22 cellular contexts compared by ENCODE assay signal in the genomic region with DNA sequence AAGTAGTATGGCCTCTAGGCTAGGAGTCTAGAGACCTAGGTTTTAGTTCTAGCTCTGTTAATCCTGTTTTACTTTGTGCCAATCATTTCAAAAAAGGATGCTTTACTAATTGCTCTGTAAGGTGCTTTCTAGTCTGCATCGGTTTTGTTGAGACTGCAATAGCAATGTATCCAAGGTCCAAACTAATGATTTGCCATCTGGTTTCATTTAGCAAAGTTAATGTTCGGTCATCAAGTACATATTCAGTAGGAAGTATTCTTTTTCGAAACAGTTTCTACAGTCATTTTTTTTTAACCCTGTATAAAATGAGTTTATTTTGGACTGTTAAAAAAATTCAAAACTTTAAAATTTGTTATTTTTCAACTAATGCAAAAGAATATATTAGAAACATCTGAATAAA.
"Had no signal": no experiment of that assay in that cellular context is flagged by ENCODE, and none has a peak within 500 bp of the region (broad histone marks: within the 10 kb centered on the region; RNA-seq: fewer than 3 reads in every experiment).

No MANE protein-coding gene starts in this region.

- H3K4me3 Mint-ChIP-seq: type B pancreatic cell had no signal

- DNase-seq: effector memory CD4-positive, alpha-beta T cell; glutamatergic neuron; left colon; left ventricle myocardium superior; mesendoderm; mucosa of descending colon; naive thymus-derived CD8-positive, alpha-beta T cell; ovary; sigmoid colon; stimulated activated CD4-positive, alpha-beta T cell treated with anti-CD3 and anti-CD28 coated beads, Interleukin-12 subunit alpha, Interleukin-12 subunit beta, amount 100 ng/mL, for 4 hours; stimulated activated naive CD4-positive, alpha-beta T cell; stomach; substantia nigra; uterus had no signal

- H3K4me3 ChIP-seq: esophagus muscularis mucosa, gastroesophageal sphincter, lung, mucosa of descending colon, ovary, right atrium auricular region, sigmoid colon, skin epidermis, stomach, uterus had no signal

- H3K27ac Mint-ChIP-seq: type B pancreatic cell had no signal

- H3K27me3 ChIP-seq: esophagus muscularis mucosa, gastroesophageal sphincter, neutrophil, ovary, right atrium auricular region, sigmoid colon, stomach, uterus had no signal

- H3K27ac ChIP-seq: epithelial cell of prostate, esophagus muscularis mucosa, neutrophil, ovary, right atrium auricular region, sigmoid colon, skin epidermis, stomach, uterus had no signal

- H3K9me3 Mint-ChIP-seq: naive thymus-derived CD8-positive, alpha-beta T cell; type B pancreatic cell had no signal

- H3K36me3 ChIP-seq: esophagus muscularis mucosa, neutrophil, ovary, right atrium auricular region, sigmoid colon, uterus had no signal

- H3K4me1 ChIP-seq: uterus had no signal

- H3K27me3 Mint-ChIP-seq: naive thymus-derived CD8-positive, alpha-beta T cell; type B pancreatic cell had no signal

- H3K9me3 ChIP-seq: esophagus muscularis mucosa, gastroesophageal sphincter, mucosa of descending colon, neutrophil, ovary, right atrium auricular region, sigmoid colon, stomach, uterus had no signal

- ATAC-seq: gastroesophageal sphincter; left colon; left ventricle myocardium superior; mucosa of descending colon; naive thymus-derived CD8-positive, alpha-beta T cell had no signal
